In genomic region chr6:70847685-70848084, GRCh38 we compare ENCODE assay signal across 21 cellular contexts.
"Had no signal": no experiment of that assay in that cellular context is flagged by ENCODE, and none has a peak within 500 bp of the region (broad histone marks: within the 10 kb centered on the region; RNA-seq: fewer than 3 reads in every experiment).

No MANE protein-coding gene starts in this region.

- H3K9me3 ChIP-seq: body of pancreas, lower lobe of right lung, neutrophil, pancreas, psoas muscle, right atrium auricular region, spleen, upper lobe of right lung had no signal

- H3K36me3 Mint-ChIP-seq: natural killer cell had no signal

- H3K27ac ChIP-seq: body of pancreas, lower lobe of right lung, neutrophil, pancreas, psoas muscle, right atrium auricular region, spleen, upper lobe of right lung had no signal

- H3K4me1 ChIP-seq: lower lobe of right lung, pancreas, right atrium auricular region, upper lobe of right lung had no signal

- H3K27ac Mint-ChIP-seq: activated CD4-positive, alpha-beta memory T cell treated with anti-CD3 and anti-CD28 coated beads for 36 hours; activated naive CD8-positive, alpha-beta T cell treated with anti-CD3 and anti-CD28 coated beads, Interleukin-2, amount 50 U/mL, for 24 hours; dendritic cell treated with granulocyte-macrophage colony-stimulating factor and Interleukin-4, amounts not matched to agents 40 ng/mL and 50 ng/mL, for 4 days had no signal

- H3K4me3 ChIP-seq: body of pancreas, lower lobe of right lung, pancreas, psoas muscle, right atrium auricular region, spleen, upper lobe of right lung had no signal

- H3K9me3 Mint-ChIP-seq: activated CD4-positive, alpha-beta memory T cell treated with anti-CD3 and anti-CD28 coated beads for 36 hours; activated naive CD8-positive, alpha-beta T cell treated with anti-CD3 and anti-CD28 coated beads, Interleukin-2, amount 50 U/mL, for 24 hours; dendritic cell treated with granulocyte-macrophage colony-stimulating factor and Interleukin-4, amounts not matched to agents 40 ng/mL and 50 ng/mL, for 4 days; natural killer cell had no signal

- H3K36me3 ChIP-seq: pancreas, right atrium auricular region had no signal

- DNase-seq: activated CD4-positive, alpha-beta memory T cell treated with anti-CD3 and anti-CD28 coated beads for 36 hours; activated CD4-positive, alpha-beta T cell treated with anti-CD3 and anti-CD28 coated beads for 48 hours; activated effector memory CD4-positive, alpha-beta T cell treated with anti-CD3 and anti-CD28 coated beads, Interleukin-2, amount 50 U/mL, for 16 hours; activated naive CD4-positive, alpha-beta T cell treated with anti-CD3 and anti-CD28 coated beads, Interleukin-2, amount 50 U/mL, for 16 hours; activated naive CD8-positive, alpha-beta T cell treated with anti-CD3 and anti-CD28 coated beads, Interleukin-2, amount 50 U/mL, for 24 hours; body of pancreas; effector CD4-positive, alpha-beta T cell; erythroblast; foreskin fibroblast; kidney; lower lobe of right lung; natural killer cell; pancreas; psoas muscle; spleen; stimulated activated CD4-positive, alpha-beta T cell treated with anti-CD3 and anti-CD28 coated beads, Interleukin-4, amount 100 ng/mL, for 1 hour; stimulated activated naive CD8-positive, alpha-beta T cell treated with anti-CD3 and anti-CD28 coated beads, Interleukin-15, Interleukin-2, amounts not matched to agents 100 U/mL and 50 U/mL, for 24 hours; upper lobe of right lung had no signal

- H3K27me3 Mint-ChIP-seq: activated CD4-positive, alpha-beta memory T cell treated with anti-CD3 and anti-CD28 coated beads for 36 hours; activated naive CD8-positive, alpha-beta T cell treated with anti-CD3 and anti-CD28 coated beads, Interleukin-2, amount 50 U/mL, for 24 hours; dendritic cell treated with granulocyte-macrophage colony-stimulating factor and Interleukin-4, amounts not matched to agents 40 ng/mL and 50 ng/mL, for 4 days had no signal

- H3K27me3 ChIP-seq: body of pancreas, neutrophil, pancreas, right atrium auricular region, spleen, upper lobe of right lung had no signal

- H3K4me3 Mint-ChIP-seq: activated CD4-positive, alpha-beta memory T cell treated with anti-CD3 and anti-CD28 coated beads for 36 hours; activated naive CD8-positive, alpha-beta T cell treated with anti-CD3 and anti-CD28 coated beads, Interleukin-2, amount 50 U/mL, for 24 hours; dendritic cell treated with granulocyte-macrophage colony-stimulating factor and Interleukin-4, amounts not matched to agents 40 ng/mL and 50 ng/mL, for 4 days; natural killer cell had no signal

- ATAC-seq: activated naive CD8-positive, alpha-beta T cell treated with anti-CD3 and anti-CD28 coated beads, Interleukin-2, amount 50 U/mL, for 24 hours; body of pancreas; lower lobe of right lung; natural killer cell; pancreas; psoas muscle; stimulated activated naive CD8-positive, alpha-beta T cell treated with anti-CD3 and anti-CD28 coated beads, Interleukin-15, Interleukin-2, amounts not matched to agents 100 U/mL and 50 U/mL, for 24 hours; upper lobe of right lung had no signal
